9 cellular contexts compared by ENCODE assay signal in genomic region chr16:52539197-52539596, GRCh38. TPM values are rescaled to one million over a fixed set of nuclear protein-coding genes. Genes with fewer than 3 reads are reported as not detected.
"Had no signal": no experiment of that assay in that cellular context is flagged by ENCODE, and none has a peak within 500 bp of the region (broad histone marks: within the 10 kb centered on the region; RNA-seq: fewer than 3 reads in every experiment).

No MANE protein-coding gene starts in this region.

- FAIRE-seq: H54, HTR-8/SVneo had no signal

- H3K4me1 Mint-ChIP-seq: IgD-negative memory B cell had no signal

- H3K36me3 Mint-ChIP-seq: IgD-negative memory B cell had no signal

- H3K4me2 ChIP-seq: KMS-11 had no signal

- DNase-seq: GM23248, GOT3, HFFc6, KBM-7 had no signal

- H3K4me3 ChIP-seq: GM23248, HAP-1 had no signal

- H3K27ac Mint-ChIP-seq: HFFc6 had no signal

- H2AFZ ChIP-seq: GM23248 had no signal

- H3K36me3 ChIP-seq: HAP-1 had no signal

- H3K9me3 ChIP-seq: HAP-1 had no signal

- H3K4me3 Mint-ChIP-seq: HFFc6, IgD-negative memory B cell had no signal

- H3K9ac ChIP-seq: GM23248, KMS-11 had no signal

- H3K27ac ChIP-seq: GM23248, KMS-11 had no signal

RNA-seq across cellular contexts. Expression of gene TOX3, which starts 7.7 kb away (rescaled TPM):
- total RNA-seq: GM23248, HFFc6 had no signal
- polyA plus RNA-seq: GM23248, IgD-negative memory B cell had no signal
